9 cellular contexts compared by ENCODE assay signal in genomic region chr19:18920400-18920799, GRCh38. TPM values are rescaled to one million over a fixed set of nuclear protein-coding genes. Genes with fewer than 3 reads are reported as not detected.
DNase-seq lines count a peak whose midpoint lies in the region; ATAC-seq and TF ChIP-seq lines count a peak whose summit lies in the region.
"Had no signal": no experiment of that assay in that cellular context is flagged by ENCODE, and none has a peak within 500 bp of the region (broad histone marks: within the 10 kb centered on the region; RNA-seq: fewer than 3 reads in every experiment).

No MANE protein-coding gene starts in this region.

- peak overlapping the region; percentile 94 for H3K4me3 Mint-ChIP-seq in activated T-helper 1 cell treated with anti-CD3 and anti-CD28 coated beads, Interleukin-12 subunit alpha, Interleukin-12 subunit beta, Interleukin-2, Interleukin-4 antibody, amounts not matched to agents 30 ng/mL and 10 ng/mL and 1 ng/mL, durations not matched to agents 14 hours and 24 hours and 36 hours
- peak overlapping the region; percentile 65 for H3K4me3 Mint-ChIP-seq in stimulated activated memory B cell treated with anti-CD40 and anti-IgM and Interleukin-4, amounts not matched to agents 10 μg/mL and 1 μg/mL and 100 μg/mL, for 72 hours

- WGBS in SK-N-SH (ENCODE audit: low lambda C conversion rate) = 21% methylated on average over 9 of the region's 9 CpGs

- CTCF ChIA-PET in SK-N-SH (lab: Yijun Ruan, JAX) = interaction anchor here (0.7 to 7.2 kb wide), 5 partner anchors 9 to 326 kb away, joined by 3 to 76 read pairs (median 3); partner anchors contain the start of gene CERS1

- TF ChIP-seq RAD21 in SK-N-SH (IDR thresholded peaks at IDR 0.05; ENCODE audit: low read length) = no peak

- H3K9me3 Mint-ChIP-seq in activated T-helper 1 cell treated with anti-CD3 and anti-CD28 coated beads, Interleukin-12 subunit alpha, Interleukin-12 subunit beta, Interleukin-2, Interleukin-4 antibody, amounts not matched to agents 30 ng/mL and 10 ng/mL and 1 ng/mL, durations not matched to agents 14 hours and 24 hours and 36 hours = no peaks in the 10 kb centered on the region
- H3K9me3 Mint-ChIP-seq in stimulated activated memory B cell treated with anti-CD40 and anti-IgM and Interleukin-4, amounts not matched to agents 10 μg/mL and 1 μg/mL and 100 μg/mL, for 72 hours = no peaks in the 10 kb centered on the region

- no peak for DNase-seq in SK-N-SH
- DNase-seq in activated T-helper 1 cell treated with anti-CD3 and anti-CD28 coated beads, Interleukin-12 subunit alpha, Interleukin-12 subunit beta, Interleukin-2, Interleukin-4 antibody, amounts not matched to agents 30 ng/mL and 10 ng/mL and 1 ng/mL, durations not matched to agents 14 hours and 24 hours and 36 hours (ENCODE audit: low spot score) = no peak
- no peak for DNase-seq in activated CD4-positive, CD25-positive, alpha-beta regulatory T cell treated with anti-CD3 and anti-CD28 coated beads, Interleukin-2, amount 50 U/mL, for 72 hours
- DNase-seq in NCI-H1092 treated with DMSO at 0.1 percent for 48 hours (lab: John Stamatoyannopoulos, UW) = no peak
- no peak for DNase-seq in LoVo (ENCODE audit: low spot score)

- peaks cover 23 to 24% of the 10 kb centered on the region in 2 experiments for H3K36me3 ChIP-seq in SK-N-SH (replicated peaks in 1 of 2; ENCODE audit: control insufficient read depth in 1 of 2, insufficient read depth in 2 of 2, low read length in 1 of 2)
- H3K36me3 ChIP-seq in iPS-18a (ENCODE audit: control insufficient read depth, low read depth, low read length) = peaks cover 21% of the 10 kb centered on the region

- POLR2A ChIA-PET in SK-N-SH (lab: Yijun Ruan, JAX) = interaction anchor here (2.4 kb wide), 1 partner anchor 11 kb away, joined by 9 read pairs; no protein-coding TSS in a partner anchor

- peak overlapping the region; percentile 89 to 92 for H3K4me3 ChIP-seq in SK-N-SH (ENCODE audit: low read depth in 2 of 2, low read length in 1 of 2)
- H3K4me3 ChIP-seq in iPS-18a (ENCODE audit: low read length) = peak overlapping the region; percentile 78

- H3K27me3 Mint-ChIP-seq in activated T-helper 1 cell treated with anti-CD3 and anti-CD28 coated beads, Interleukin-12 subunit alpha, Interleukin-12 subunit beta, Interleukin-2, Interleukin-4 antibody, amounts not matched to agents 30 ng/mL and 10 ng/mL and 1 ng/mL, durations not matched to agents 14 hours and 24 hours and 36 hours (ENCODE audit: insufficient read depth) = no peaks in the 10 kb centered on the region
- no peaks in the 10 kb centered on the region for H3K27me3 Mint-ChIP-seq in stimulated activated memory B cell treated with anti-CD40 and anti-IgM and Interleukin-4, amounts not matched to agents 10 μg/mL and 1 μg/mL and 100 μg/mL, for 72 hours

- peaks cover 21% of the 10 kb centered on the region for H3K4me1 Mint-ChIP-seq in activated T-helper 1 cell treated with anti-CD3 and anti-CD28 coated beads, Interleukin-12 subunit alpha, Interleukin-12 subunit beta, Interleukin-2, Interleukin-4 antibody, amounts not matched to agents 30 ng/mL and 10 ng/mL and 1 ng/mL, durations not matched to agents 14 hours and 24 hours and 36 hours (ENCODE audit: low read depth)
- H3K4me1 Mint-ChIP-seq in stimulated activated memory B cell treated with anti-CD40 and anti-IgM and Interleukin-4, amounts not matched to agents 10 μg/mL and 1 μg/mL and 100 μg/mL, for 72 hours = peaks cover 43% of the 10 kb centered on the region

- H3K36me3 Mint-ChIP-seq in activated T-helper 1 cell treated with anti-CD3 and anti-CD28 coated beads, Interleukin-12 subunit alpha, Interleukin-12 subunit beta, Interleukin-2, Interleukin-4 antibody, amounts not matched to agents 30 ng/mL and 10 ng/mL and 1 ng/mL, durations not matched to agents 14 hours and 24 hours and 36 hours (ENCODE audit: low read depth) = peaks cover 31% of the 10 kb centered on the region
- peaks cover 48% of the 10 kb centered on the region for H3K36me3 Mint-ChIP-seq in stimulated activated memory B cell treated with anti-CD40 and anti-IgM and Interleukin-4, amounts not matched to agents 10 μg/mL and 1 μg/mL and 100 μg/mL, for 72 hours

- H3K9me2 ChIP-seq in SK-N-SH = no peaks in the 10 kb centered on the region

- H4K20me1 ChIP-seq in SK-N-SH (ENCODE audit: insufficient read depth) = peaks cover 26% of the 10 kb centered on the region

- TF ChIP-seq EP300 in SK-N-SH (IDR thresholded peaks at IDR 0.05; ENCODE audit: borderline replicate concordance in 1 of 2, low read depth in 1 of 2, low read length in 1 of 2) = no peak

- H3K9ac ChIP-seq in SK-N-SH (peak overlapping the region; percentile 79), iPS-18a (ENCODE audit: low read length) (peak overlapping the region; percentile 75)

- intact Hi-C loops in activated T-helper 1 cell treated with anti-CD3 and anti-CD28 coated beads, Interleukin-12 subunit alpha, Interleukin-12 subunit beta, Interleukin-2, Interleukin-4 antibody, amounts not matched to agents 30 ng/mL and 10 ng/mL and 1 ng/mL, durations not matched to agents 14 hours and 24 hours and 36 hours (cut with micrococcal nuclease) = no loop called here

- H2AFZ ChIP-seq in SK-N-SH (ENCODE audit: low read depth) = no peak overlapping the region

- H3K79me2 ChIP-seq in SK-N-SH (ENCODE audit: insufficient read depth) = peaks cover 65% of the 10 kb centered on the region

- H3F3A ChIP-seq in SK-N-SH (replicated peaks; ENCODE audit: insufficient read depth) = peaks cover 19% of the 10 kb centered on the region

- ATAC-seq in SK-N-SH treated with all-trans-retinoic acid at 6 μM for 48 hours = no peak
- ATAC-seq in stimulated activated memory B cell treated with anti-CD40 and anti-IgM and Interleukin-4, amounts not matched to agents 10 μg/mL and 1 μg/mL and 100 μg/mL, for 72 hours = no peak

- H3K27ac Mint-ChIP-seq in activated T-helper 1 cell treated with anti-CD3 and anti-CD28 coated beads, Interleukin-12 subunit alpha, Interleukin-12 subunit beta, Interleukin-2, Interleukin-4 antibody, amounts not matched to agents 30 ng/mL and 10 ng/mL and 1 ng/mL, durations not matched to agents 14 hours and 24 hours and 36 hours = peak overlapping the region; percentile 84
- H3K27ac Mint-ChIP-seq in stimulated activated memory B cell treated with anti-CD40 and anti-IgM and Interleukin-4, amounts not matched to agents 10 μg/mL and 1 μg/mL and 100 μg/mL, for 72 hours = peak overlapping the region; percentile 75

- H3K27ac ChIP-seq in SK-N-SH (ENCODE audit: low read depth in 2 of 2, low read length in 1 of 2) (peak overlapping the region in 1 of 2 experiments; percentile 54; a peak in 2 of 4 replicates), iPS-18a (ENCODE audit: low read length) (no peak overlapping the region)

- no peak for TF ChIP-seq CTCF in SK-N-SH (IDR thresholded peaks at IDR 0.05)

- H3K4me1 ChIP-seq in SK-N-SH (ENCODE audit: control insufficient read depth in 1 of 2, insufficient read depth in 2 of 2, low read depth in 1 of 2, low read length in 1 of 2) (peaks cover 5 to 12% of the 10 kb centered on the region in 2 experiments; a peak in 2 of 4 replicates), iPS-18a (ENCODE audit: control insufficient read depth, low read depth, low read length) (no peaks in the 10 kb centered on the region)

- H3K27me3 ChIP-seq in SK-N-SH (ENCODE audit: insufficient read depth) = no peaks in the 10 kb centered on the region
- H3K27me3 ChIP-seq in iPS-18a (ENCODE audit: control insufficient read depth, insufficient read depth, low read length) = no peaks in the 10 kb centered on the region

- no peaks in the 10 kb centered on the region for H3K9me3 ChIP-seq in SK-N-SH
- H3K9me3 ChIP-seq in iPS-18a (ENCODE audit: control insufficient read depth, low read depth, low read length) = no peaks in the 10 kb centered on the region

- peak overlapping the region; percentile 86 for H3K4me2 ChIP-seq in SK-N-SH

TF ChIP-seq in SK-N-SH, 30 proteins besides CTCF, POLR2A, EP300 and RAD21 (continues in another document):
- TF ChIP-seq YY1 (IDR thresholded peaks at IDR 0.05; ENCODE audit: low read depth) (no peak), GATA2 (CRISPR knock-in tag; IDR thresholded peaks at IDR 0.05) (no peak)

RNA-seq across cellular contexts. Expression of gene DDX49, which starts 0.9 kb away (rescaled TPM):
- 81.7 and 86.8 TPM in 2 replicates for polyA plus RNA-seq in SK-N-SH (2012; rRNA removed)
- polyA plus RNA-seq in SK-N-SH (2012; cell fraction: cytosol; rRNA removed) = 47.6 and 65.1 TPM in 2 replicates
- polyA plus RNA-seq in SK-N-SH (2012; cell fraction: nucleus; rRNA removed) = 104 and 112 TPM in 2 replicates
- total RNA-seq in activated T-helper 1 cell treated with anti-CD3 and anti-CD28 coated beads, Interleukin-12 subunit alpha, Interleukin-12 subunit beta, Interleukin-2, Interleukin-4 antibody, amounts not matched to agents 30 ng/mL and 10 ng/mL and 1 ng/mL, durations not matched to agents 14 hours and 24 hours and 36 hours = 101 and 114 TPM in 2 replicates

RNA-seq across cellular contexts. Expression of gene COPE, which starts 1.2 kb away (rescaled TPM):
- 412 and 450 TPM in 2 replicates for polyA plus RNA-seq in SK-N-SH (2012; rRNA removed)
- 182 and 282 TPM in 2 replicates for polyA plus RNA-seq in SK-N-SH (2012; cell fraction: cytosol; rRNA removed)
- polyA plus RNA-seq in SK-N-SH (2012; cell fraction: nucleus; rRNA removed) = 272 and 273 TPM in 2 replicates
- 221 and 229 TPM in 2 replicates for total RNA-seq in activated T-helper 1 cell treated with anti-CD3 and anti-CD28 coated beads, Interleukin-12 subunit alpha, Interleukin-12 subunit beta, Interleukin-2, Interleukin-4 antibody, amounts not matched to agents 30 ng/mL and 10 ng/mL and 1 ng/mL, durations not matched to agents 14 hours and 24 hours and 36 hours

RNA-seq across cellular contexts. Expression of gene HOMER3, which starts 20.6 kb away (rescaled TPM):
- 81.0 and 83.0 TPM in 2 replicates for polyA plus RNA-seq in SK-N-SH (2012; rRNA removed)
- 47.0 and 68.7 TPM in 2 replicates for polyA plus RNA-seq in SK-N-SH (2012; cell fraction: cytosol; rRNA removed)
- 122 and 185 TPM in 2 replicates for polyA plus RNA-seq in SK-N-SH (2012; cell fraction: nucleus; rRNA removed)
- total RNA-seq in activated T-helper 1 cell treated with anti-CD3 and anti-CD28 coated beads, Interleukin-12 subunit alpha, Interleukin-12 subunit beta, Interleukin-2, Interleukin-4 antibody, amounts not matched to agents 30 ng/mL and 10 ng/mL and 1 ng/mL, durations not matched to agents 14 hours and 24 hours and 36 hours = 0.29 and 0.75 TPM in 2 replicates

RNA-seq across cellular contexts. Expression of gene CERS1, which starts 24.4 kb away (rescaled TPM):
- polyA plus RNA-seq in SK-N-SH (2012; rRNA removed) = 5.4 and 7.3 TPM in 2 replicates
- polyA plus RNA-seq in SK-N-SH (2012; cell fraction: cytosol; rRNA removed) = 3.7 and 5.1 TPM in 2 replicates
- 6.2 and 6.4 TPM in 2 replicates for polyA plus RNA-seq in SK-N-SH (2012; cell fraction: nucleus; rRNA removed)
- total RNA-seq in activated T-helper 1 cell treated with anti-CD3 and anti-CD28 coated beads, Interleukin-12 subunit alpha, Interleukin-12 subunit beta, Interleukin-2, Interleukin-4 antibody, amounts not matched to agents 30 ng/mL and 10 ng/mL and 1 ng/mL, durations not matched to agents 14 hours and 24 hours and 36 hours = not detected in 2 replicates
- total RNA-seq: T-helper 1 cell treated with Interleukin-12 subunit alpha and Interleukin-12 subunit beta and Interleukin-4 antibody, amounts not matched to agents 30 ng/mL and 1 ng/mL, for 36 hours had no signal
